ENCODE assay signal across 8 cellular contexts in the genomic region with DNA sequence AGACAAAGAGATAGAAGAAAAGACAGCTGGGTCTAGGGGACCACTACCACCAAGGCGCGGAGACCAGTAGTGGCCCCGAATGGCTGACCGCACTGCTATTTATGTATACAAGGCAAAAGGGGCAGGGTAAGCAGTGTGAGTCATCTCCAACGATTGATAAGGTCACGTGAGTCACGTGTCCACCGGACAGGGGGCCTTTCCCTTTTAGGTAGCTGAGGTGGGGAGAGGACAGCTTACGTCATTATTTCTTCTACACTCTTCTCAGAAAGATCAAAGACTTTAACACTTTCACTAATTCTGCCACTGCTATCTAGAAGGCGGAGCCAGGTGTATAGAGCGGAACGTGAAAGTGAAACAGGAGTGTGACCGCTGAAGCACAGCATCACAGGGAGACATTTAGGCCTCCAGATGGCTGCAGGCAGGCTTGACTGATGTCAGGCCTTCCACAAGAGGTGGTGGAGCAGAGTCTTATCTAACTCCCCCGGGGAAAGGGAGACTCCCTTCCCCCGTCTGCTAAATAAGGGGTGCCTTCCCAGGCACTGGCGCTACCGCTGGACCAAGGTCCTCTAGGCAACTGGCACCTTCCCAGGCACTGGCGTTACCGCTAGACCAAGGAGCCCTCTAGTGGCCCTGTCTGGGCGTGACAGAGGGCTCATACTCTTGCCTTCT. TPM values are rescaled to one million over a fixed set of nuclear protein-coding genes. Genes with fewer than 3 reads are reported as not detected.
DNase-seq lines count a peak whose midpoint lies in the region; ATAC-seq and TF ChIP-seq lines count a peak whose summit lies in the region.

No MANE protein-coding gene starts in this region.

- peak overlapping the region; percentile 65; the same call in 1 of the 2 replicates for H2AFZ ChIP-seq in OCI-LY3 (ENCODE audit: low read depth, low read length)

- no peaks in the 10 kb centered on the region for H4K20me1 ChIP-seq in OCI-LY3 (ENCODE audit: insufficient read depth, low read length)

- H3K9ac ChIP-seq in OCI-LY3 (ENCODE audit: low read length), result peak overlapping the region; percentile 37; the same call in 1 of the 2 replicates

- H3K36me3 ChIP-seq in OCI-LY3 (replicated peaks; ENCODE audit: low read depth, low read length), result no peaks in the 10 kb centered on the region
- no peaks in the 10 kb centered on the region for H3K36me3 ChIP-seq in right atrium auricular region

- H3K27me3 ChIP-seq in OCI-LY3 (ENCODE audit: low read depth, low read length) (no peaks in the 10 kb centered on the region), right atrium auricular region (no peaks in the 10 kb centered on the region)

- no peak overlapping the region for H3K27ac Mint-ChIP-seq in activated naive CD4-positive, alpha-beta T cell treated with anti-CD3 and anti-CD28 coated beads, Interleukin-2, amount 50 U/mL, for 72 hours

- H3K4me1 ChIP-seq in OCI-LY3 (ENCODE audit: low read length), result peaks cover 3% of the 10 kb centered on the region
- peaks cover 0 to 10% of the 10 kb centered on the region in 2 donors for H3K4me1 ChIP-seq in right atrium auricular region

- ATAC-seq in GM19438 (IDR thresholded peaks at IDR 0.05; ENCODE audit: low read depth, unreplicated experiment), result peak; percentile 80
- peak; percentile 96 for ATAC-seq in HG03378 (IDR thresholded peaks at IDR 0.05; ENCODE audit: unreplicated experiment)
- ATAC-seq in activated naive CD4-positive, alpha-beta T cell treated with anti-CD3 and anti-CD28 coated beads, Interleukin-2, amount 50 U/mL, for 72 hours, result peak; percentile 59 to 78
- peak; percentile 52 for ATAC-seq in sciatic nerve

- TF ChIP-seq CTCF in OCI-LY3 (IDR thresholded peaks at IDR 0.05; ENCODE audit: low read depth, low read length) (peak; percentile 48), right atrium auricular region (IDR thresholded peaks at IDR 0.05) (peak; percentile 53 to 85)

- H3K4me2 ChIP-seq in OCI-LY3 (ENCODE audit: low read length), result peak overlapping the region; percentile 72

- intact Hi-C loops in sciatic nerve (cut with DNase I), result no loop called here

- DNase-seq in DMS114 treated with DMSO at 0.1 percent for 48 hours (lab: John Stamatoyannopoulos, UW; ENCODE audit: unreplicated experiment) (peak; percentile 27), right atrium auricular region (ENCODE audit: low spot score) (peak; percentile 79), sciatic nerve (ENCODE audit: low spot score) (peak; percentile 77), 8988T (no peak)
- DNase-seq in activated naive CD4-positive, alpha-beta T cell treated with anti-CD3 and anti-CD28 coated beads, Interleukin-2, amount 50 U/mL, for 72 hours (ENCODE audit: low spot score in 2 of 2), result peak; percentile 45 to 58

- H3K9me3 Mint-ChIP-seq in activated naive CD4-positive, alpha-beta T cell treated with anti-CD3 and anti-CD28 coated beads, Interleukin-2, amount 50 U/mL, for 72 hours, result no peaks in the 10 kb centered on the region

- H3K36me3 Mint-ChIP-seq in activated naive CD4-positive, alpha-beta T cell treated with anti-CD3 and anti-CD28 coated beads, Interleukin-2, amount 50 U/mL, for 72 hours, result peaks cover 0 to 2% of the 10 kb centered on the region in 2 donors

- H3K9me3 ChIP-seq in OCI-LY3 (ENCODE audit: insufficient read depth, low read length) (no peaks in the 10 kb centered on the region), right atrium auricular region (no peaks in the 10 kb centered on the region)

- H3K27ac ChIP-seq in OCI-LY3 (ENCODE audit: low read length), result no peak overlapping the region
- H3K27ac ChIP-seq in right atrium auricular region, result peak overlapping the region; percentile 41 to 51

- peak overlapping the region; percentile 75 for H3K4me3 ChIP-seq in OCI-LY3 (ENCODE audit: low read length)
- H3K4me3 ChIP-seq in right atrium auricular region, result peak overlapping the region; percentile 29 to 40

- H3K79me2 ChIP-seq in OCI-LY3 (ENCODE audit: low read length), result no peaks in the 10 kb centered on the region

RNA-seq across cellular contexts. Expression of a gene that starts 6.1 kb away (rescaled TPM):
- total RNA-seq in activated naive CD4-positive, alpha-beta T cell treated with anti-CD3 and anti-CD28 coated beads, Interleukin-2, amount 50 U/mL, for 72 hours, result not detected
- total RNA-seq in right atrium auricular region (1 to 10 TPM; 1.7 to 6.3 TPM), sciatic nerve (0.71 TPM)
